In genomic region chr1:108068141-108068540, GRCh38 we compare ENCODE assay signal across 1 cellular context.
A peak's percentile ranks its signal among the peaks of the same experiment; 100 is the strongest.
TF ChIP-seq lines count a peak whose summit lies in the region.

No MANE protein-coding gene starts in this region.

TF ChIP-seq in HEK293, 187 proteins besides CTCF, POLR2A, EP300 and RAD21 (continued from another document):
- TF ChIP-seq, protein P1, sequence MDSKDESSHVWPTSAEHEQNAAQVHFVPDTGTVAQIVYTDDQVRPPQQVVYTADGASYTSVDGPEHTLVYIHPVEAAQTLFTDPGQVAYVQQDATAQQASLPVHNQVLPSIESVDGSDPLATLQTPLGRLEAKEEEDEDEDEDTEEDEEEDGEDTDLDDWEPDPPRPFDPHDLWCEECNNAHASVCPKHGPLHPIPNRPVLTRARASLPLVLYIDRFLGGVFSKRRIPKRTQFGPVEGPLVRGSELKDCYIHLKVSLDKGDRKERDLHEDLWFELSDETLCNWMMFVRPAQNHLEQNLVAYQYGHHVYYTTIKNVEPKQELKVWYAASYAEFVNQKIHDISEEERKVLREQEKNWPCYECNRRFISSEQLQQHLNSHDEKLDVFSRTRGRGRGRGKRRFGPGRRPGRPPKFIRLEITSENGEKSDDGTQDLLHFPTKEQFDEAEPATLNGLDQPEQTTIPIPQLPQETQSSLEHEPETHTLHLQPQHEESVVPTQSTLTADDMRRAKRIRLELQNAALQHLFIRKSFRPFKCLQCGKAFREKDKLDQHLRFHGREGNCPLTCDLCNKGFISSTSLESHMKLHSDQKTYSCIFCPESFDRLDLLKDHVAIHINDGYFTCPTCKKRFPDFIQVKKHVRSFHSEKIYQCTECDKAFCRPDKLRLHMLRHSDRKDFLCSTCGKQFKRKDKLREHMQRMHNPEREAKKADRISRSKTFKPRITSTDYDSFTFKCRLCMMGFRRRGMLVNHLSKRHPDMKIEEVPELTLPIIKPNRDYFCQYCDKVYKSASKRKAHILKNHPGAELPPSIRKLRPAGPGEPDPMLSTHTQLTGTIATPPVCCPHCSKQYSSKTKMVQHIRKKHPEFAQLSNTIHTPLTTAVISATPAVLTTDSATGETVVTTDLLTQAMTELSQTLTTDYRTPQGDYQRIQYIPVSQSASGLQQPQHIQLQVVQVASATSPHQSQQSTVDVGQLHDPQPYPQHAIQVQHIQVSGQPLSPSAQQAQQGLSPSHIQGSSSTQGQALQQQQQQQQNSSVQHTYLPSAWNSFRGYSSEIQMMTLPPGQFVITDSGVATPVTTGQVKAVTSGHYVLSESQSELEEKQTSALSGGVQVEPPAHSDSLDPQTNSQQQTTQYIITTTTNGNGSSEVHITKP (tag by site-specific recombination; IDR thresholded peaks at IDR 0.05), result peak; percentile 58
